In genomic region chr7:151250181-151251095, GRCh38 we compare ENCODE assay signal across 11 cellular contexts. TPM values are rescaled to one million over a fixed set of nuclear protein-coding genes. Genes with fewer than 3 reads are reported as not detected.
DNase-seq lines count a peak whose midpoint lies in the region; ATAC-seq and TF ChIP-seq lines count a peak whose summit lies in the region.
"Had no signal": no experiment of that assay in that cellular context is flagged by ENCODE, and none has a peak within 500 bp of the region (broad histone marks: within the 10 kb centered on the region; RNA-seq: fewer than 3 reads in every experiment).

No MANE protein-coding gene starts in this region.

- no peaks in the 10 kb centered on the region for H3K36me3 ChIP-seq in tibial nerve

- TF ChIP-seq CTCF in activated CD8-positive, alpha-beta T cell treated with anti-CD3 and anti-CD28 coated beads for 36 hours (IDR thresholded peaks at IDR 0.05): no peak
- TF ChIP-seq CTCF in coronary artery (IDR thresholded peaks at IDR 0.05): no peak
- no peak for TF ChIP-seq CTCF in tibial nerve (IDR thresholded peaks at IDR 0.05)

- H3K36me3 Mint-ChIP-seq in activated CD8-positive, alpha-beta T cell treated with anti-CD3 and anti-CD28 coated beads for 36 hours (ENCODE audit: low read depth): no peaks in the 10 kb centered on the region
- H3K36me3 Mint-ChIP-seq in activated CD8-positive, alpha-beta T cell treated with anti-CD3 and anti-CD28 coated beads, Interleukin-2, amount 10 ng/mL, durations not matched to agents 7 days and 5 days (ENCODE audit: low read depth): no peaks in the 10 kb centered on the region
- no peaks in the 10 kb centered on the region for H3K36me3 Mint-ChIP-seq in natural killer cell treated with Interleukin-12 subunit alpha and Interleukin-12 subunit beta and Interleukin-15 and Interleukin-18, amount 100 ng/mL, for 72 hours
- H3K36me3 Mint-ChIP-seq in activated naive CD4-positive, alpha-beta T cell treated with anti-CD3 and anti-CD28 coated beads, Interleukin-2, amount 50 U/mL, for 72 hours: peaks cover 0 to 8% of the 10 kb centered on the region in 2 donors

- H3K4me1 ChIP-seq in tibial nerve: peaks cover 0 to 70% (median 42%) of the 10 kb centered on the region in 4 donors

- peaks cover 26% of the 10 kb centered on the region for H3K4me1 Mint-ChIP-seq in activated CD8-positive, alpha-beta T cell treated with anti-CD3 and anti-CD28 coated beads for 36 hours (ENCODE audit: low read depth)
- peaks cover 26% of the 10 kb centered on the region for H3K4me1 Mint-ChIP-seq in activated CD8-positive, alpha-beta T cell treated with anti-CD3 and anti-CD28 coated beads, Interleukin-2, amount 10 ng/mL, durations not matched to agents 7 days and 5 days (ENCODE audit: low read depth)
- peaks cover 21 to 23% of the 10 kb centered on the region in 2 donors for H3K4me1 Mint-ChIP-seq in natural killer cell treated with Interleukin-12 subunit alpha and Interleukin-12 subunit beta and Interleukin-15 and Interleukin-18, amount 100 ng/mL, for 72 hours (ENCODE audit: low read depth in 2 of 2)

- CTCF ChIA-PET in activated CD8-positive, alpha-beta T cell treated with anti-CD3 and anti-CD28 coated beads for 36 hours (lab: Charles Lee): interaction anchor here (1.0 to 1.2 kb wide), 3 partner anchors 13 to 61 kb away, joined by 3 to 4 read pairs (median 3); no protein-coding TSS in a partner anchor
- CTCF ChIA-PET in activated CD8-positive, alpha-beta T cell treated with anti-CD3 and anti-CD28 coated beads, Interleukin-2, amount 10 ng/mL, durations not matched to agents 7 days and 5 days (lab: Charles Lee): interaction anchor here (1.1 to 1.4 kb wide), 3 partner anchors 53 to 127 kb away, joined by 3 to 6 read pairs (median 3); no protein-coding TSS in a partner anchor

- DNase-seq in activated CD8-positive, alpha-beta T cell treated with anti-CD3 and anti-CD28 coated beads for 36 hours: no peak
- no peak for DNase-seq in activated CD8-positive, alpha-beta T cell treated with anti-CD3 and anti-CD28 coated beads, Interleukin-2, amount 10 ng/mL, durations not matched to agents 7 days and 5 days
- no peak for DNase-seq in coronary artery (ENCODE audit: low spot score)
- no peak for DNase-seq in natural killer cell treated with Interleukin-12 subunit alpha and Interleukin-12 subunit beta and Interleukin-15 and Interleukin-18, amount 100 ng/mL, for 72 hours (ENCODE audit: low spot score)
- DNase-seq in tibial nerve (ENCODE audit: low spot score in 2 of 2): no peak
- DNase-seq in GOT3 (lab: John Stamatoyannopoulos, UW): no peak
- no peak for DNase-seq in activated naive CD4-positive, alpha-beta T cell treated with anti-CD3 and anti-CD28 coated beads, Interleukin-2, amount 50 U/mL, for 72 hours (ENCODE audit: low spot score in 2 of 2)
- DNase-seq: activated naive CD4-positive, alpha-beta T cell; NCI-H446 had no signal

- peak overlapping the region; percentile 94 for H3K4me3 ChIP-seq in coronary artery
- peak overlapping the region in 2 of 4 donors; percentile 39 to 81 for H3K4me3 ChIP-seq in tibial nerve

- no peak for TF ChIP-seq POLR2A in tibial nerve (IDR thresholded peaks at IDR 0.05)

- POLR2A ChIA-PET in activated CD8-positive, alpha-beta T cell treated with anti-CD3 and anti-CD28 coated beads for 36 hours (lab: Charles Lee): interaction anchor here (1.0 to 1.6 kb wide), 6 partner anchors 8 to 27 kb away, joined by 3 to 7 read pairs (median 3); partner anchors contain the start of genes ABCF2 and CHPF2
- POLR2A ChIA-PET in activated CD8-positive, alpha-beta T cell treated with anti-CD3 and anti-CD28 coated beads, Interleukin-2, amount 10 ng/mL, durations not matched to agents 7 days and 5 days (lab: Charles Lee): no interaction called here

- intact Hi-C loops in activated CD8-positive, alpha-beta T cell treated with anti-CD3 and anti-CD28 coated beads for 36 hours (cut with micrococcal nuclease): no loop called here

- H3K27ac Mint-ChIP-seq in activated CD8-positive, alpha-beta T cell treated with anti-CD3 and anti-CD28 coated beads for 36 hours: no peak overlapping the region
- no peak overlapping the region for H3K27ac Mint-ChIP-seq in activated CD8-positive, alpha-beta T cell treated with anti-CD3 and anti-CD28 coated beads, Interleukin-2, amount 10 ng/mL, durations not matched to agents 7 days and 5 days
- no peak overlapping the region for H3K27ac Mint-ChIP-seq in natural killer cell treated with Interleukin-12 subunit alpha and Interleukin-12 subunit beta and Interleukin-15 and Interleukin-18, amount 100 ng/mL, for 72 hours
- no peak overlapping the region for H3K27ac Mint-ChIP-seq in activated naive CD4-positive, alpha-beta T cell treated with anti-CD3 and anti-CD28 coated beads, Interleukin-2, amount 50 U/mL, for 72 hours

- H3K9me3 Mint-ChIP-seq in activated CD8-positive, alpha-beta T cell treated with anti-CD3 and anti-CD28 coated beads for 36 hours: no peaks in the 10 kb centered on the region
- no peaks in the 10 kb centered on the region for H3K9me3 Mint-ChIP-seq in activated CD8-positive, alpha-beta T cell treated with anti-CD3 and anti-CD28 coated beads, Interleukin-2, amount 10 ng/mL, durations not matched to agents 7 days and 5 days (ENCODE audit: insufficient read depth)
- H3K9me3 Mint-ChIP-seq in natural killer cell treated with Interleukin-12 subunit alpha and Interleukin-12 subunit beta and Interleukin-15 and Interleukin-18, amount 100 ng/mL, for 72 hours: no peaks in the 10 kb centered on the region
- no peaks in the 10 kb centered on the region for H3K9me3 Mint-ChIP-seq in activated naive CD4-positive, alpha-beta T cell treated with anti-CD3 and anti-CD28 coated beads, Interleukin-2, amount 50 U/mL, for 72 hours

- H3K27ac ChIP-seq in coronary artery (peak overlapping the region; percentile 97 to 99), tibial nerve (peak overlapping the region; percentile 85 to 98 (median 93))

- WGBS in tibial nerve, 2 donors: 50 to 54% methylated on average over 6 of the region's 6 CpGs

- ATAC-seq in activated CD8-positive, alpha-beta T cell treated with anti-CD3 and anti-CD28 coated beads for 36 hours: no peak
- ATAC-seq in activated CD8-positive, alpha-beta T cell treated with anti-CD3 and anti-CD28 coated beads, Interleukin-2, amount 10 ng/mL, durations not matched to agents 7 days and 5 days: no peak
- ATAC-seq in natural killer cell treated with Interleukin-12 subunit alpha and Interleukin-12 subunit beta and Interleukin-15 and Interleukin-18, amount 100 ng/mL, for 72 hours: no peak
- no peak for ATAC-seq in HG03457 (IDR thresholded peaks at IDR 0.05; ENCODE audit: unreplicated experiment)
- ATAC-seq in activated naive CD4-positive, alpha-beta T cell treated with anti-CD3 and anti-CD28 coated beads, Interleukin-2, amount 50 U/mL, for 72 hours: no peak

- no peaks in the 10 kb centered on the region for H3K27me3 ChIP-seq in tibial nerve

- H3K4me3 Mint-ChIP-seq in activated CD8-positive, alpha-beta T cell treated with anti-CD3 and anti-CD28 coated beads for 36 hours: peak overlapping the region; percentile 64
- H3K4me3 Mint-ChIP-seq in activated CD8-positive, alpha-beta T cell treated with anti-CD3 and anti-CD28 coated beads, Interleukin-2, amount 10 ng/mL, durations not matched to agents 7 days and 5 days: no peak overlapping the region
- H3K4me3 Mint-ChIP-seq in natural killer cell treated with Interleukin-12 subunit alpha and Interleukin-12 subunit beta and Interleukin-15 and Interleukin-18, amount 100 ng/mL, for 72 hours: peak overlapping the region; percentile 75

- no peaks in the 10 kb centered on the region for H3K9me3 ChIP-seq in tibial nerve

- no peak for TF ChIP-seq EP300 in tibial nerve (IDR thresholded peaks at IDR 0.05)

- peaks cover 41% of the 10 kb centered on the region for H3K27me3 Mint-ChIP-seq in activated CD8-positive, alpha-beta T cell treated with anti-CD3 and anti-CD28 coated beads for 36 hours
- peaks cover 73% of the 10 kb centered on the region for H3K27me3 Mint-ChIP-seq in activated CD8-positive, alpha-beta T cell treated with anti-CD3 and anti-CD28 coated beads, Interleukin-2, amount 10 ng/mL, durations not matched to agents 7 days and 5 days (ENCODE audit: low read depth)
- peaks cover 38 to 45% of the 10 kb centered on the region in 2 donors for H3K27me3 Mint-ChIP-seq in natural killer cell treated with Interleukin-12 subunit alpha and Interleukin-12 subunit beta and Interleukin-15 and Interleukin-18, amount 100 ng/mL, for 72 hours

RNA-seq across cellular contexts. Expression of gene SMARCD3, which starts 1.9 kb away (rescaled TPM):
- total RNA-seq in activated CD8-positive, alpha-beta T cell treated with anti-CD3 and anti-CD28 coated beads for 36 hours: 1 to 10 TPM; 8.2 to 8.9 TPM
- 1 to 10 TPM; 4.2 to 4.7 TPM for total RNA-seq in activated CD8-positive, alpha-beta T cell treated with anti-CD3 and anti-CD28 coated beads, Interleukin-2, amount 10 ng/mL, durations not matched to agents 7 days and 5 days
- total RNA-seq in natural killer cell treated with Interleukin-12 subunit alpha and Interleukin-12 subunit beta and Interleukin-15 and Interleukin-18, amount 100 ng/mL, for 72 hours: 1 to 10 TPM in 1 of 2 donors, under 1 TPM in 1; 0.93 to 1.2 TPM
- total RNA-seq in tibial nerve: 10 to 100 TPM; 55.5 to 97.2 (median 77.3) TPM
- total RNA-seq in activated naive CD4-positive, alpha-beta T cell treated with anti-CD3 and anti-CD28 coated beads, Interleukin-2, amount 50 U/mL, for 72 hours: 1 to 10 TPM; 2.4 to 10.0 TPM

RNA-seq across cellular contexts. Expression of gene CHPF2, which starts 18.2 kb away (rescaled TPM):
- 10 to 100 TPM; 23.7 to 27.3 TPM for total RNA-seq in activated CD8-positive, alpha-beta T cell treated with anti-CD3 and anti-CD28 coated beads for 36 hours
- 10 to 100 TPM; 34.7 to 36.1 TPM for total RNA-seq in activated CD8-positive, alpha-beta T cell treated with anti-CD3 and anti-CD28 coated beads, Interleukin-2, amount 10 ng/mL, durations not matched to agents 7 days and 5 days
- total RNA-seq in natural killer cell treated with Interleukin-12 subunit alpha and Interleukin-12 subunit beta and Interleukin-15 and Interleukin-18, amount 100 ng/mL, for 72 hours: 10 to 100 TPM; 54.6 to 67.6 TPM
- total RNA-seq in tibial nerve: 10 to 100 TPM; 34.5 to 58.5 (median 40.2) TPM
- total RNA-seq in activated naive CD4-positive, alpha-beta T cell treated with anti-CD3 and anti-CD28 coated beads, Interleukin-2, amount 50 U/mL, for 72 hours: 10 to 100 TPM; 26.7 to 29.3 TPM

RNA-seq across cellular contexts. Expression of gene ABCF2, which starts 23.4 kb away (rescaled TPM):
- 10 to 100 TPM; 48.1 to 56.2 TPM for total RNA-seq in activated CD8-positive, alpha-beta T cell treated with anti-CD3 and anti-CD28 coated beads for 36 hours
- total RNA-seq in activated CD8-positive, alpha-beta T cell treated with anti-CD3 and anti-CD28 coated beads, Interleukin-2, amount 10 ng/mL, durations not matched to agents 7 days and 5 days: 10 to 100 TPM; 38.2 to 45.9 TPM
- total RNA-seq in natural killer cell treated with Interleukin-12 subunit alpha and Interleukin-12 subunit beta and Interleukin-15 and Interleukin-18, amount 100 ng/mL, for 72 hours: 100 to 1,000 TPM in 1 of 2 donors, 10 to 100 TPM in 1; 68.4 to 118 TPM
- total RNA-seq in tibial nerve: 10 to 100 TPM; 34.3 to 72.9 (median 34.9) TPM
- 10 to 100 TPM; 23.5 to 33.6 TPM for total RNA-seq in activated naive CD4-positive, alpha-beta T cell treated with anti-CD3 and anti-CD28 coated beads, Interleukin-2, amount 50 U/mL, for 72 hours

RNA-seq across cellular contexts. Expression of gene H2BK1, which starts 40.1 kb away (rescaled TPM):
- total RNA-seq in activated CD8-positive, alpha-beta T cell treated with anti-CD3 and anti-CD28 coated beads for 36 hours: not detected
- total RNA-seq in activated CD8-positive, alpha-beta T cell treated with anti-CD3 and anti-CD28 coated beads, Interleukin-2, amount 10 ng/mL, durations not matched to agents 7 days and 5 days: under 1 TPM in 1 of 2 experiments, not detected in 1; 0.76 TPM
- not detected for total RNA-seq in natural killer cell treated with Interleukin-12 subunit alpha and Interleukin-12 subunit beta and Interleukin-15 and Interleukin-18, amount 100 ng/mL, for 72 hours
- total RNA-seq in tibial nerve: not detected
- total RNA-seq in activated naive CD4-positive, alpha-beta T cell treated with anti-CD3 and anti-CD28 coated beads, Interleukin-2, amount 50 U/mL, for 72 hours: 1 to 10 TPM in 1 of 2 donors, not detected in 1; 1.2 TPM
- total RNA-seq: fibroblast of villous mesenchyme had no signal

Comparison
In these comparisons a context has a peak if more than half of its experiments do, and no peak if none do; other contexts are left out.
1. RNA of gene SMARCD3, which starts 1.9 kb away (total RNA-seq): 55.5 to 97.2 TPM in tibial nerve; 2.4 to 10.0 TPM in activated naive CD4-positive, alpha-beta T cell treated with anti-CD3 and anti-CD28 coated beads, Interleukin-2, amount 50 U/mL, for 72 hours, 8.2 to 8.9 TPM in activated CD8-positive, alpha-beta T cell treated with anti-CD3 and anti-CD28 coated beads for 36 hours, 4.2 to 4.7 TPM in activated CD8-positive, alpha-beta T cell treated with anti-CD3 and anti-CD28 coated beads, Interleukin-2, amount 10 ng/mL, durations not matched to agents 7 days and 5 days and 0.93 to 1.2 TPM in natural killer cell treated with Interleukin-12 subunit alpha and Interleukin-12 subunit beta and Interleukin-15 and Interleukin-18, amount 100 ng/mL, for 72 hours; every median in the first group is over 4 times any median in the second.